In genomic region chr1:228517655-228518054, GRCh38 we compare ENCODE assay signal across 2 cellular contexts.
TF ChIP-seq lines count a peak whose summit lies in the region.

No MANE protein-coding gene starts in this region.

TF ChIP-seq in HEK293, 187 proteins besides CTCF, POLR2A, EP300 and RAD21 (continued from another document):
- TF ChIP-seq ZSCAN16 (tag by site-specific recombination; IDR thresholded peaks at IDR 0.05) (no peak), ZNF558 (tag by site-specific recombination; IDR thresholded peaks at IDR 0.05) (no peak), SCRT1 (tag by site-specific recombination; IDR thresholded peaks at IDR 0.05; ENCODE audit: borderline replicate concordance) (no peak), ZFP3 (tag by site-specific recombination; IDR thresholded peaks at IDR 0.05; ENCODE audit: low read depth) (no peak; the same call in 1 of the 2 replicates), ZNF639 (tag by site-specific recombination; IDR thresholded peaks at IDR 0.05) (no peak), ZSCAN23 (tag by site-specific recombination; IDR thresholded peaks at IDR 0.05) (no peak), ZNF610 (tag by site-specific recombination; IDR thresholded peaks at IDR 0.05; ENCODE audit: borderline replicate concordance) (no peak), ZNF626 (tag by site-specific recombination; IDR thresholded peaks at IDR 0.05) (no peak), ZNF223 (tag by site-specific recombination; IDR thresholded peaks at IDR 0.05) (no peak), PRDM1 (tag by site-specific recombination; IDR thresholded peaks at IDR 0.05) (0 out of 2 replicates have a peak, but pooled peaks have one; percentile 46), ZBTB7A (tag by site-specific recombination; IDR thresholded peaks at IDR 0.05; ENCODE audit: low read depth) (no peak), FEZF1 (tag by site-specific recombination; IDR thresholded peaks at IDR 0.05) (no peak), PRDM4 (tag by site-specific recombination; IDR thresholded peaks at IDR 0.05) (no peak), ZNF488 (tag by site-specific recombination; IDR thresholded peaks at IDR 0.05) (no peak), ZNF157 (tag by site-specific recombination; IDR thresholded peaks at IDR 0.05) (no peak), ZNF37A (tag by site-specific recombination; IDR thresholded peaks at IDR 0.05) (no peak), ZNF169 (tag by site-specific recombination; IDR thresholded peaks at IDR 0.05) (no peak), ZBTB11 (tag by site-specific recombination; conservative IDR thresholded peaks at IDR 0.05; ENCODE audit: low read depth) (no peak), HOXC10 (CRISPR knock-in tag; IDR thresholded peaks at IDR 0.05) (no peak), ZNF174 (tag by site-specific recombination; IDR thresholded peaks at IDR 0.05) (no peak)
TF ChIP-seq in HEK293: peak in this region for 7.

TF ChIP-seq in K562, 482 proteins besides CTCF, POLR2A, EP300 and RAD21 (continued from another document and continues in another):
- TF ChIP-seq CHD7 (IDR thresholded peaks at IDR 0.05; ENCODE audit: low read depth, low read length) (no peak), TSC22D4 (tag; IDR thresholded peaks at IDR 0.05) (peak; percentile 10; the same call in 1 of the 2 replicates), ZNF512 (tag; IDR thresholded peaks at IDR 0.05) (peak; percentile 84), STAT6 (CRISPR knock-in tag; IDR thresholded peaks at IDR 0.05) (no peak), U2AF1 (optimal IDR thresholded peaks at IDR 0.05; ENCODE audit: low read depth, low read length) (no peak), CEBPZ (IDR thresholded peaks at IDR 0.05; ENCODE audit: borderline replicate concordance, low read depth, low read length) (no peak), CBFA2T2 (conservative IDR thresholded peaks at IDR 0.05) (no peak), NCOR1 (IDR thresholded peaks at IDR 0.05) (0 out of 2 replicates have a peak, but pooled peaks have one; percentile 11), ETS2 (tag; IDR thresholded peaks at IDR 0.05; ENCODE audit: borderline replicate concordance, poor library complexity, severe bottlenecking) (no peak), ZNF217 (CRISPR knock-in tag; IDR thresholded peaks at IDR 0.05) (no peak), TBL1XR1 (IDR thresholded peaks at IDR 0.05; ENCODE audit: low read length in 2 of 2) (no peak), ILF3 (IDR thresholded peaks at IDR 0.05; ENCODE audit: borderline replicate concordance) (no peak), MTA2 (IDR thresholded peaks at IDR 0.05; ENCODE audit: low read depth) (0 out of 2 replicates have a peak, but pooled peaks have one; percentile 22), ZNF830 (CRISPR knock-in tag; IDR thresholded peaks at IDR 0.05) (no peak), MAFF (IDR thresholded peaks at IDR 0.05; ENCODE audit: low read length) (no peak), ETS1 (conservative IDR thresholded peaks at IDR 0.05; ENCODE audit: control insufficient read depth, low read depth, low read length) (no peak), USF2 (CRISPR knock-in tag; IDR thresholded peaks at IDR 0.05) (no peak), RBM14 (IDR thresholded peaks at IDR 0.05; ENCODE audit: borderline replicate concordance, insufficient read depth, low read depth, low read length) (no peak), THRB (CRISPR knock-in tag; conservative IDR thresholded peaks at IDR 0.05) (peak; percentile 83; the same call in 1 of the 2 replicates), SRSF1 (IDR thresholded peaks at IDR 0.05; ENCODE audit: low read depth, low read length) (no peak)
